8 cellular contexts compared by ENCODE assay signal in the genomic region with DNA sequence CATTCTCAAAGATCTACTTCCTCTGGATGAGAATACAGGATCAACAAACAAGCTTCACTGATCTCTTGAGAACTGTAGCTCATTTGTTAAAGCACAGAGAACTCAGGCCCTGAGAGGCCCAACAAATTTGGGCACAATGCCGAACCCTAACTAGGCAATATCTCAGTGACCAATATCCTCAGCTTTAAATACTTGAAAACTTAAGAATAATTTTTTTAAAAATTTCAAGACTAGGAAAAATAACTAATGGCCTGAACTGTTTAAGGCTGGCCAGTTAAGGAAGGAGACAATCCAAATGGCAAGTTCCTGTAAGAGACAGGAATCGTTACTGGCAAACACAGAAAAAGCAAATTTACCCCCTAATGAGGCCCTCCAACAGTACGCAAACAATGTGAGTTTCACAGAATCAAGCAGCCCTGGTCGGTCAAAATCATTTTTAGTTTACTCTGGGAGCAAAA. TPM values are rescaled to one million over a fixed set of nuclear protein-coding genes. Genes with fewer than 3 reads are reported as not detected.
DNase-seq lines count a peak whose midpoint lies in the region; ATAC-seq and TF ChIP-seq lines count a peak whose summit lies in the region.

No MANE protein-coding gene starts in this region.

- ATAC-seq in GM19328 (IDR thresholded peaks at IDR 0.05; ENCODE audit: unreplicated experiment) (no peak), GM19023 (IDR thresholded peaks at IDR 0.05; ENCODE audit: unreplicated experiment) (no peak)

- H3K36me3 ChIP-seq in left ventricle myocardium inferior: peaks cover 10% of the 10 kb centered on the region

- H3K9me3 ChIP-seq in left ventricle myocardium inferior (replicated peaks): no peaks in the 10 kb centered on the region

- intact Hi-C loops in left ventricle myocardium inferior (cut with micrococcal nuclease): no loop called here

- peaks cover 73% of the 10 kb centered on the region for H3K4me1 ChIP-seq in left ventricle myocardium inferior

- DNase-seq in G401 (ENCODE audit: low spot score) (peak; percentile 78), left ventricle myocardium inferior (no peak), putamen (ENCODE audit: low spot score) (peak; percentile 66), kidney tubule cell (ENCODE audit: low spot score) (no peak), DMS 273 treated with DMSO at 0.1 percent for 48 hours (lab: John Stamatoyannopoulos, UW) (no peak)

- no peaks in the 10 kb centered on the region for H3K27me3 ChIP-seq in left ventricle myocardium inferior (ENCODE audit: low read depth)

- H3K4me3 ChIP-seq in left ventricle myocardium inferior: peak overlapping the region; percentile 51

- no peak for TF ChIP-seq CTCF in left ventricle myocardium inferior (IDR thresholded peaks at IDR 0.05; ENCODE audit: borderline replicate concordance)

- in situ Hi-C loops in G401 (cut with HindIII; ENCODE audit: low sequenced_read_pairs): no loop called here

- H3K27ac ChIP-seq in angular gyrus (ENCODE audit: low read depth, low read length): peak overlapping the region; percentile 77
- H3K27ac ChIP-seq in left ventricle myocardium inferior (replicated peaks): peak overlapping the region; percentile 87

RNA-seq across cellular contexts. Expression of a gene that starts 39.7 kb away (rescaled TPM):
- total RNA-seq in G401 (2014; rRNA removed; shearing (Covaris generic)): 71.2 and 121 TPM in 2 replicates
- total RNA-seq in left ventricle myocardium inferior: 55.0 TPM

Comparison
In these comparisons a context has a peak if more than half of its experiments do, and no peak if none do; other contexts are left out.
1. DNase-seq: peak in G401 (single experiment) and putamen (single experiment); none in left ventricle myocardium inferior (single experiment), kidney tubule cell (single experiment) and DMS 273 treated with DMSO at 0.1 percent for 48 hours (single experiment).